ENCODE assay signal across 8 cellular contexts in the genomic region with DNA sequence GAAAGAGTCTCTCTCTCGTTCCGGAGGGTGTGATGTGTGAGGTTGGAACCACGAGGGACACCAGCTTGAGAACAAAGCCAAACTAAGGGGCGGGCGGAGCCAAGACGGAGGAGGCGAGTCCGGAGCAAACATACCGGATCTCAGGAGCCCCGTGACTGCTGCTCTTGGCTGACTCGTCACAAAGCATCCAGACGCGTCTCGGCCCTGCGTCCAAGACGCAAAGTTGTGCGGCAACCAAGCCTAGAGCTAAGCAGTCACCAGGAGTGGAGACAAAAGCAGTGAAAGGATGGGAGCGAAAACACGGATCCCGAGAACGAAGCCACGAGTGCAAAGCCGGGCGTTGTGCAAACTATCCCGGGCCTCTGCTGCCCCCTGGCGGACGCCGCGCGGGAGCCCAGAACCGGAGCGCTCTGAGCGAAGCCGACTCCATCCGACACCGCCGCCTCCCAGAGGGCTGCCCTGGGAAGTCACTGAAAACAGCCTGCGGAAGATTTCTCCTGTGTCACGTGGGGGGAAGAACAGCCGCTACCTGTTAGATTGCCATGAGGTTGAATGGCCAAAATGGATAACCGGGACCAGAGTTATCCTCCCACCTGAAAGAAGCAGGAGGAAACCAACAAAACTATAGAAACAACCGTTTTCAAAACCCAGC. TPM values are rescaled to one million over a fixed set of nuclear protein-coding genes. Genes with fewer than 3 reads are reported as not detected.
A peak's percentile ranks its signal among the peaks of the same experiment; 100 is the strongest.
DNase-seq lines count a peak whose midpoint lies in the region; ATAC-seq and TF ChIP-seq lines count a peak whose summit lies in the region.

No MANE protein-coding gene starts in this region.

- H3K4me3 ChIP-seq in cardiac fibroblast (replicated peaks in 1 of 2; ENCODE audit: low read depth in 2 of 2, low read length in 2 of 2): peak overlapping the region; percentile 38 to 64

- peaks cover 12% of the 10 kb centered on the region for H3K4me1 Mint-ChIP-seq in activated B cell treated with CpG ODN at 0.5 μM for 24 hours

- intact Hi-C loops in activated B cell treated with CpG ODN at 0.5 μM for 24 hours (cut with micrococcal nuclease): loop anchor here (1.0 to 5.0 kb wide), 3 partner anchors 111 to 1193 kb away; no protein-coding TSS in a partner anchor

- no peak overlapping the region for H3K27ac Mint-ChIP-seq in activated B cell treated with CpG ODN at 0.5 μM for 24 hours

- peaks cover 56% of the 10 kb centered on the region for H3K27me3 Mint-ChIP-seq in activated B cell treated with CpG ODN at 0.5 μM for 24 hours

- H3K9me3 Mint-ChIP-seq in activated B cell treated with CpG ODN at 0.5 μM for 24 hours: no peaks in the 10 kb centered on the region

- TF ChIP-seq CTCF in activated B cell treated with CpG ODN at 0.5 μM for 24 hours (IDR thresholded peaks at IDR 0.05): peak; percentile 54
- TF ChIP-seq CTCF in cardiac fibroblast (IDR thresholded peaks at IDR 0.05; ENCODE audit: low read depth, low read length): peak; percentile 96

- ATAC-seq in HG03039 (IDR thresholded peaks at IDR 0.05; ENCODE audit: unreplicated experiment): peak; percentile 85
- ATAC-seq in activated B cell treated with CpG ODN at 0.5 μM for 24 hours (ENCODE audit: low read depth): peak; percentile 88

- POLR2A ChIA-PET in activated B cell treated with CpG ODN at 0.5 μM for 24 hours (lab: Charles Lee): no interaction called here

- peak; percentile 80 for DNase-seq in SIG-M5 treated with dmso at 0.1 percent for 504 hours (lab: John Stamatoyannopoulos, UW; ENCODE audit: unreplicated experiment)
- DNase-seq in SIG-M5 (lab: John Stamatoyannopoulos, UW): no peak
- DNase-seq in NCI-H2107 treated with DMSO at 0.1 percent for 48 hours (lab: John Stamatoyannopoulos, UW; ENCODE audit: unreplicated experiment): peak; percentile 36
- peak; percentile 77 for DNase-seq in activated B cell treated with CpG ODN at 0.5 μM for 24 hours
- peak; percentile 88 for DNase-seq in cardiac fibroblast (ENCODE audit: low read depth in 2 of 2)
- DNase-seq in inferior parietal cortex (ENCODE audit: extremely low spot score): peak; percentile 95
- DNase-seq in smooth muscle cell of the brain vasculature (ENCODE audit: low read depth, low spot score): peak; percentile 62

- CTCF ChIA-PET in activated B cell treated with CpG ODN at 0.5 μM for 24 hours (lab: Charles Lee): interaction anchor here (0.7 to 1.7 kb wide), 3 partner anchors 13 to 1194 kb away, joined by 3 to 7 read pairs (median 3); no protein-coding TSS in a partner anchor

- peak overlapping the region; percentile 87 for H3K4me3 Mint-ChIP-seq in activated B cell treated with CpG ODN at 0.5 μM for 24 hours

- no peaks in the 10 kb centered on the region for H3K36me3 Mint-ChIP-seq in activated B cell treated with CpG ODN at 0.5 μM for 24 hours (ENCODE audit: low read depth)

RNA-seq across cellular contexts. Expression of a gene that starts 46.4 kb away (rescaled TPM):
- not detected in 2 replicates for total RNA-seq in activated B cell treated with CpG ODN at 0.5 μM for 24 hours
